8 cellular contexts compared by ENCODE assay signal in the genomic region with DNA sequence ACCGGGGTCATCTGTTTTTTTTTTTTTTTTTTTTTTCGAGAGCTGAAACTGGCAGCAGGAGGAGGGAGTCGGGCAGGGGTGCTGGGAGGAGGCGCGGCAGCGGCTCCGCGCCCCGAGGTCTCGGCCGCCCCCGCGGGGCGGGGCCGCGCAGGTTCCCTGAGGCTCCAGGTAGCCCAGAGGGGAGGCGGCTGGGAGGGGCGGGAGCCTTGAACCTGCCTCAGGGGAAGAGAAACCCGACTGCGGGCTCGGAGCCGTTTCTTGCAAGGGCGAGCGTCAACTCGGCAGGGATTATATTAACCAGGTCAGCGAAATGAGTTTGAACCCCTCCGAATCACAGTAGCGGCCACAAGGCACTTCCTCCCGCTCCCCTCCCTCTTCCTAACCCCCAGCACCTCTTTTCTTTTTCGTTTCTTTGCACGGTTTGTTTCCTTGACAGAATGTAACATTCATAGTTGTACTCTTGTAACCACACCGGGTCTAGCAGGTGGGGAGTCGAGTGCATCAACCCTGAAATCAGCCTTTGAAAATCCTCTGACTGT. TPM values are rescaled to one million over a fixed set of nuclear protein-coding genes. Genes with fewer than 3 reads are reported as not detected.
DNase-seq lines count a peak whose midpoint lies in the region; ATAC-seq and TF ChIP-seq lines count a peak whose summit lies in the region.

No MANE protein-coding gene starts in this region.

- no peaks in the 10 kb centered on the region for H3K36me3 ChIP-seq in SK-N-SH (replicated peaks in 1 of 2; ENCODE audit: control insufficient read depth in 1 of 2, insufficient read depth in 2 of 2, low read length in 1 of 2)

- WGBS in SK-N-SH (ENCODE audit: low lambda C conversion rate) = 9% methylated on average over 20 of the region's 33 CpGs

- no peaks in the 10 kb centered on the region for H3K27me3 Mint-ChIP-seq in CD4-positive, alpha-beta T cell
- H3K27me3 Mint-ChIP-seq in activated naive CD8-positive, alpha-beta T cell treated with anti-CD3 and anti-CD28 coated beads for 36 hours = no peaks in the 10 kb centered on the region

- H3K9me2 ChIP-seq in SK-N-SH = no peaks in the 10 kb centered on the region

- H3K4me1 ChIP-seq in SK-N-SH (ENCODE audit: control insufficient read depth in 1 of 2, insufficient read depth in 2 of 2, low read depth in 1 of 2, low read length in 1 of 2) = peaks cover 0 to 15% of the 10 kb centered on the region in 2 experiments; a peak in 1 of 4 replicates

- DNase-seq in CD4-positive, alpha-beta T cell = peak in 9 of 10 experiments; percentile 36 to 75 (median 55)
- DNase-seq in SK-N-SH (no peak), islet precursor cell (peak; percentile 54), SHP77 treated with DMSO at 0.1 percent for 48 hours (lab: John Stamatoyannopoulos, UW) (no peak)
- peak; percentile 86 for DNase-seq in activated naive CD8-positive, alpha-beta T cell treated with anti-CD3 and anti-CD28 coated beads for 36 hours
- peak; percentile 68 for DNase-seq in stimulated activated CD4-positive, alpha-beta T cell treated with anti-CD3 and anti-CD28 coated beads, Interleukin-4, amount 100 ng/mL, for 24 hours

- peak overlapping the region; percentile 70 to 74 for H3K4me3 ChIP-seq in SK-N-SH (ENCODE audit: low read depth in 2 of 2, low read length in 1 of 2)

- H3K4me2 ChIP-seq in SK-N-SH = peak overlapping the region; percentile 89

- no peaks in the 10 kb centered on the region for H3K9me3 Mint-ChIP-seq in CD4-positive, alpha-beta T cell
- H3K9me3 Mint-ChIP-seq in activated naive CD8-positive, alpha-beta T cell treated with anti-CD3 and anti-CD28 coated beads for 36 hours = no peaks in the 10 kb centered on the region

- ATAC-seq in CD4-positive, alpha-beta T cell (ENCODE audit: poor library complexity) = peak; percentile 54
- ATAC-seq in GM19397 (IDR thresholded peaks at IDR 0.05; ENCODE audit: unreplicated experiment) = peak; percentile 41
- ATAC-seq in HG03521 (IDR thresholded peaks at IDR 0.05; ENCODE audit: unreplicated experiment) = peak; percentile 45

- H3K4me1 Mint-ChIP-seq in CD4-positive, alpha-beta T cell (ENCODE audit: low read depth) = peaks cover 33% of the 10 kb centered on the region
- peaks cover 31% of the 10 kb centered on the region for H3K4me1 Mint-ChIP-seq in activated naive CD8-positive, alpha-beta T cell treated with anti-CD3 and anti-CD28 coated beads for 36 hours

- peak overlapping the region; percentile 24 for H3K27ac ChIP-seq in CD4-positive, alpha-beta T cell (ENCODE audit: low read depth, low read length)
- H3K27ac ChIP-seq in SK-N-SH (ENCODE audit: low read depth in 2 of 2, low read length in 1 of 2) = no peak overlapping the region

- H3K9ac ChIP-seq in SK-N-SH = no peak overlapping the region; the same call in 1 of the 2 replicates

- no peak for TF ChIP-seq EP300 in SK-N-SH (IDR thresholded peaks at IDR 0.05; ENCODE audit: borderline replicate concordance in 1 of 2, low read depth in 1 of 2, low read length in 1 of 2)

- CTCF ChIA-PET in CD4-positive, alpha-beta T cell (lab: Charles Lee) = interaction anchor here (0.7 to 3.0 kb wide), 22 partner anchors 10 to 222 kb away, joined by 3 to 23 read pairs (median 4); partner anchors contain the start of gene HBS1L
- CTCF ChIA-PET in SK-N-SH (lab: Yijun Ruan, JAX) = interaction anchor here (0.7 to 2.1 kb wide), 4 partner anchors 28 to 178 kb away, joined by 3 to 8 read pairs (median 3); no protein-coding TSS in a partner anchor

- H3K36me3 Mint-ChIP-seq in CD4-positive, alpha-beta T cell (ENCODE audit: low read depth) = peaks cover 10% of the 10 kb centered on the region
- H3K36me3 Mint-ChIP-seq in activated naive CD8-positive, alpha-beta T cell treated with anti-CD3 and anti-CD28 coated beads for 36 hours = peaks cover 28% of the 10 kb centered on the region

- H3F3A ChIP-seq in SK-N-SH (replicated peaks; ENCODE audit: insufficient read depth) = peaks cover 12% of the 10 kb centered on the region

- POLR2A ChIA-PET in CD4-positive, alpha-beta T cell (lab: Charles Lee) = interaction anchor here (1.0 to 4.7 kb wide), 11 partner anchors 14 to 128 kb away, joined by 3 to 31 read pairs (median 6); partner anchors contain the start of gene HBS1L
- POLR2A ChIA-PET in SK-N-SH (lab: Yijun Ruan, JAX) = no interaction called here

- no peak for TF ChIP-seq CTCF in CD4-positive, alpha-beta T cell (IDR thresholded peaks at IDR 0.05)
- TF ChIP-seq CTCF in SK-N-SH (IDR thresholded peaks at IDR 0.05) = no peak

- H4K20me1 ChIP-seq in SK-N-SH (ENCODE audit: insufficient read depth) = no peaks in the 10 kb centered on the region

- H3K27me3 ChIP-seq in CD4-positive, alpha-beta T cell (ENCODE audit: control insufficient read depth, insufficient read depth, low read length) = no peaks in the 10 kb centered on the region
- H3K27me3 ChIP-seq in SK-N-SH (ENCODE audit: insufficient read depth) = no peaks in the 10 kb centered on the region

- peak overlapping the region; percentile 94 for H3K4me3 Mint-ChIP-seq in CD4-positive, alpha-beta T cell
- H3K4me3 Mint-ChIP-seq in activated naive CD8-positive, alpha-beta T cell treated with anti-CD3 and anti-CD28 coated beads for 36 hours = peak overlapping the region; percentile 97

- no peaks in the 10 kb centered on the region for H3K9me3 ChIP-seq in CD4-positive, alpha-beta T cell (ENCODE audit: control insufficient read depth, low read length)
- no peaks in the 10 kb centered on the region for H3K9me3 ChIP-seq in SK-N-SH

- intact Hi-C loops in CD4-positive, alpha-beta T cell (cut with DNase I, micrococcal nuclease) = loop anchor here (1.0 to 10.0 kb wide), 10 partner anchors 20 to 1008 kb away; partner anchors contain the start of gene HBS1L (in 1 of the 2)

- peak overlapping the region; percentile 57 for H3K27ac Mint-ChIP-seq in CD4-positive, alpha-beta T cell
- peak overlapping the region; percentile 98 for H3K27ac Mint-ChIP-seq in activated naive CD8-positive, alpha-beta T cell treated with anti-CD3 and anti-CD28 coated beads for 36 hours

- H2AFZ ChIP-seq in SK-N-SH (ENCODE audit: low read depth) = peak overlapping the region; percentile 51; the same call in 1 of the 2 replicates

- TF ChIP-seq RAD21 in SK-N-SH (IDR thresholded peaks at IDR 0.05; ENCODE audit: low read length) = no peak

- H3K79me2 ChIP-seq in SK-N-SH (ENCODE audit: insufficient read depth) = peaks cover 15% of the 10 kb centered on the region; the same call in 1 of the 2 replicates

TF ChIP-seq in SK-N-SH, 30 proteins besides CTCF, POLR2A, EP300 and RAD21:
- TF ChIP-seq, protein P1, sequence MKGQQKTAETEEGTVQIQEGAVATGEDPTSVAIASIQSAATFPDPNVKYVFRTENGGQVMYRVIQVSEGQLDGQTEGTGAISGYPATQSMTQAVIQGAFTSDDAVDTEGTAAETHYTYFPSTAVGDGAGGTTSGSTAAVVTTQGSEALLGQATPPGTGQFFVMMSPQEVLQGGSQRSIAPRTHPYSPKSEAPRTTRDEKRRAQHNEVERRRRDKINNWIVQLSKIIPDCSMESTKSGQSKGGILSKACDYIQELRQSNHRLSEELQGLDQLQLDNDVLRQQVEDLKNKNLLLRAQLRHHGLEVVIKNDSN (IDR thresholded peaks at IDR 0.05; ENCODE audit: borderline replicate concordance, low read depth) = no peak
- no peak for TF ChIP-seq FOSL2 (IDR thresholded peaks at IDR 0.05; ENCODE audit: borderline replicate concordance, low read depth)
- TF ChIP-seq USF2 (IDR thresholded peaks at IDR 0.05; ENCODE audit: borderline replicate concordance, low read depth, low read length) = no peak
- TF ChIP-seq RFX5 (IDR thresholded peaks at IDR 0.05; ENCODE audit: low read length) = no peak
- no peak for TF ChIP-seq POLR2AphosphoS5 (IDR thresholded peaks at IDR 0.05; ENCODE audit: low read depth, low read length)
- TF ChIP-seq GABPA (IDR thresholded peaks at IDR 0.05; ENCODE audit: low read depth) = no peak
- TF ChIP-seq SMC3 (IDR thresholded peaks at IDR 0.05; ENCODE audit: low read depth, low read length) = no peak
- no peak for TF ChIP-seq ELF1 (IDR thresholded peaks at IDR 0.05)
- TF ChIP-seq, protein P2, sequence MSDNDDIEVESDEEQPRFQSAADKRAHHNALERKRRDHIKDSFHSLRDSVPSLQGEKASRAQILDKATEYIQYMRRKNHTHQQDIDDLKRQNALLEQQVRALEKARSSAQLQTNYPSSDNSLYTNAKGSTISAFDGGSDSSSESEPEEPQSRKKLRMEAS (IDR thresholded peaks at IDR 0.05; ENCODE audit: low read depth) = no peak
- TF ChIP-seq TCF12 (IDR thresholded peaks at IDR 0.05) = no peak
- no peak for TF ChIP-seq GATA2 (CRISPR knock-in tag; IDR thresholded peaks at IDR 0.05)

RNA-seq across cellular contexts. Expression of gene MYB, which starts 2.0 kb away (rescaled TPM):
- 1 to 10 TPM; 2.0 to 2.6 TPM for total RNA-seq in CD4-positive, alpha-beta T cell
- 0.85 and 1.2 TPM in 2 replicates for polyA plus RNA-seq in SK-N-SH (2012; rRNA removed)
- polyA plus RNA-seq in SK-N-SH (2012; cell fraction: cytosol; rRNA removed) = 1.0 TPM in 2 replicates
- polyA plus RNA-seq in SK-N-SH (2012; cell fraction: nucleus; rRNA removed) = 1.1 and 1.3 TPM in 2 replicates
- 10 to 100 TPM; 36.6 to 37.2 TPM for total RNA-seq in activated naive CD8-positive, alpha-beta T cell treated with anti-CD3 and anti-CD28 coated beads for 36 hours

Comparison
In these comparisons a context has a peak if more than half of its experiments do, and no peak if none do; other contexts are left out.
1. DNase-seq: peak in CD4-positive, alpha-beta T cell (9 of 10), activated naive CD8-positive, alpha-beta T cell treated with anti-CD3 and anti-CD28 coated beads for 36 hours (single experiment), islet precursor cell (single experiment) and stimulated activated CD4-positive, alpha-beta T cell treated with anti-CD3 and anti-CD28 coated beads, Interleukin-4, amount 100 ng/mL, for 24 hours (single experiment); none in SK-N-SH (single experiment) and SHP77 treated with DMSO at 0.1 percent for 48 hours (single experiment).
2. RNA of gene MYB, which starts 2.0 kb away (total RNA-seq): 36.6 to 37.2 TPM in activated naive CD8-positive, alpha-beta T cell treated with anti-CD3 and anti-CD28 coated beads for 36 hours; 2.0 to 2.6 TPM in CD4-positive, alpha-beta T cell; every median in the first group is over 10 times any median in the second.
3. Peak in every context shown above with its lines, with median percentiles within 50 percentile points of each other: ATAC-seq.